8 cellular contexts compared by ENCODE assay signal in the genomic region with DNA sequence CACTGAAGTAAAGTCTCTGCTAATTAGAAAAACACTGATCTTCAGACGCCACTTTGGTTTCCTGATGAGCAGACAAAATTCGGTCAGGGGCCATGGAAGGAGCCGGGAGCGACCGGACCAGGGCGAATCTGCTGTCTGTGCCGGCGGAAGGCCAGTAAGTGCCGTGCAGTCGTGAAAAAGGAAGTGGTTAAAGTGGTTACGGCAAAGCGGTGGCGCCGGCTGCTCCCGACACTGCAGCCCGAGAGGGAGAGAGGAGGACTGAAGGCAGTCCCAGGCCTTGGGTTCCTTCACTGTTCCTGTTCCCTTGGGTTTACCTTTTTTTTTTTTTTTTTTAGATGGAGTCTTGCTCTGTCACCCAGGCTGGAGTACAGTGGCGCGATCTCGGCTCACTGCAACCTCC. TPM values are rescaled to one million over a fixed set of nuclear protein-coding genes. Genes with fewer than 3 reads are reported as not detected.
A peak's percentile ranks its signal among the peaks of the same experiment; 100 is the strongest.
DNase-seq lines count a peak whose midpoint lies in the region; ATAC-seq and TF ChIP-seq lines count a peak whose summit lies in the region.

No MANE protein-coding gene starts in this region.

- peaks cover 16% of the 10 kb centered on the region for H3K36me3 Mint-ChIP-seq in Calu3 (ENCODE audit: insufficient read depth, unreplicated experiment)

- no peaks in the 10 kb centered on the region for H3K9me3 Mint-ChIP-seq in Calu3 (ENCODE audit: low read depth, unreplicated experiment)

- intact Hi-C loops in Calu3 (cut with micrococcal nuclease; ENCODE audit: unreplicated experiment), result no loop called here

- H3K27me3 Mint-ChIP-seq in Calu3 (ENCODE audit: unreplicated experiment), result no peaks in the 10 kb centered on the region

- peak; percentile 82 for DNase-seq in UCSD-AML1 (lab: John Stamatoyannopoulos, UW; ENCODE audit: unreplicated experiment)
- DNase-seq in effector CD8-positive, alpha-beta T cell (lab: John Stamatoyannopoulos, UW), result peak; percentile 19
- DNase-seq in stimulated activated CD8-positive, alpha-beta memory T cell treated with anti-CD3 and anti-CD28 coated beads, Interleukin-12 subunit alpha, Interleukin-12 subunit beta, amount 100 ng/mL, for 1 hour (ENCODE audit: low read depth), result peak; percentile 18
- no peak for DNase-seq in NCI-H345 treated with DMSO at 0.1 percent for 48 hours (lab: John Stamatoyannopoulos, UW; ENCODE audit: unreplicated experiment)
- DNase-seq in NCI-H1417 (lab: John Stamatoyannopoulos, UW), result no peak
- DNase-seq in Calu3, result no peak

- H3K27ac Mint-ChIP-seq in Calu3 (ENCODE audit: unreplicated experiment), result no peak overlapping the region

- TF ChIP-seq CTCF in Calu3 (IDR thresholded peaks at IDR 0.05; ENCODE audit: unreplicated experiment), result no peak

- ATAC-seq in GM21528 (IDR thresholded peaks at IDR 0.05; ENCODE audit: low FRiP score, unreplicated experiment), result peak; percentile 61
- no peak for ATAC-seq in HG02571 (IDR thresholded peaks at IDR 0.05; ENCODE audit: unreplicated experiment)

- CTCF ChIA-PET in Calu3 (lab: Charles Lee), result interaction anchor here (0.7 kb wide), 1 partner anchor 144 kb away, joined by 5 read pairs; no protein-coding TSS in a partner anchor

- no peak overlapping the region for H3K4me3 Mint-ChIP-seq in Calu3 (ENCODE audit: low read depth, unreplicated experiment)

- no TSS peak for BruUV-seq in Calu3 (replicated peaks; lab: Mats Ljungman, UMichigan)

- H3K4me1 Mint-ChIP-seq in Calu3 (ENCODE audit: low read depth, unreplicated experiment), result peaks cover 8% of the 10 kb centered on the region

RNA-seq across cellular contexts. Expression of a gene that starts 17.3 kb away (rescaled TPM):
- total RNA-seq in Calu3 (2022), result 30.7 and 36.0 TPM in 2 replicates

RNA-seq across cellular contexts. Expression of a gene that starts 17.6 kb away (rescaled TPM):
- total RNA-seq in Calu3 (2022), result 29.0 and 38.0 TPM in 2 replicates

RNA-seq across cellular contexts. Expression of a gene that starts 29.3 kb away (rescaled TPM):
- total RNA-seq in Calu3 (2022), result not detected in 2 replicates

RNA-seq across cellular contexts. Expression of a gene that starts 41.8 kb away (rescaled TPM):
- total RNA-seq in Calu3 (2022), result not detected in 2 replicates

RNA-seq across cellular contexts. Expression of a gene that starts 49.7 kb away (rescaled TPM):
- 78.1 and 80.3 TPM in 2 replicates for total RNA-seq in Calu3 (2022)

Comparison
In these comparisons a context has a peak if more than half of its experiments do, and no peak if none do; other contexts are left out.
1. DNase-seq: peak in UCSD-AML1 (single experiment), effector CD8-positive, alpha-beta T cell (single experiment) and stimulated activated CD8-positive, alpha-beta memory T cell treated with anti-CD3 and anti-CD28 coated beads, Interleukin-12 subunit alpha, Interleukin-12 subunit beta, amount 100 ng/mL, for 1 hour (single experiment); none in NCI-H345 treated with DMSO at 0.1 percent for 48 hours (single experiment), NCI-H1417 (0 of 3) and Calu3 (single experiment).